ENCODE assay signal across 8 cellular contexts in the genomic region with DNA sequence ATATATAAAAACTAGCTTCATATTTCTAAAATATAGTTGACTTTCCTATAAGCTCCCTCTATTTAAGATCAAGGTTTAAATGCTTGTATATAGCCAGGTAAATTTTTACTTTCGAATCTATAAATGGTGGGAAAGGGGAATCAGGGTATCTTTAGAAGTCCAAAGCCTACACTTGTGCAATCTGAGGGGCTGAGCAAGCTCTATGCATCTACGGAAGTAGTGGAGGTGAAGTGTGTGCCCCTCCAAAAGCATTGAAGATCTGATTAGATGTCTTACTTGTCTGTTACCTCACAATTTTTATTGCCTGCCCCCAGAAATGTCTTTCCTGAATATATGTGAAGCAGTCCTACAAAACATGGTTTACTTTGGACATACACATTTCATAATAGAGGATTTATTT. TPM values are rescaled to one million over a fixed set of nuclear protein-coding genes. Genes with fewer than 3 reads are reported as not detected.
DNase-seq lines count a peak whose midpoint lies in the region; ATAC-seq and TF ChIP-seq lines count a peak whose summit lies in the region.

No MANE protein-coding gene starts in this region.

- peak overlapping the region; percentile 77 for H3K9ac ChIP-seq in OCI-LY1 (ENCODE audit: low read length)
- no peak overlapping the region for H3K9ac ChIP-seq in parathyroid adenoma
- H3K9ac ChIP-seq in mesendoderm (ENCODE audit: low read length) = no peak overlapping the region

- H4K20me1 ChIP-seq in OCI-LY1 (ENCODE audit: insufficient read depth, low read length) = no peaks in the 10 kb centered on the region

- no peak overlapping the region for H2BK5ac ChIP-seq in mesendoderm (ENCODE audit: low read length)

- peak overlapping the region; percentile 84 for H3K4me2 ChIP-seq in OCI-LY1 (ENCODE audit: low read length)
- peak overlapping the region; percentile 88 for H3K4me2 ChIP-seq in parathyroid adenoma (ENCODE audit: low read length)
- H3K4me2 ChIP-seq in mesendoderm (ENCODE audit: low read length) = no peak overlapping the region

- H2BK120ac ChIP-seq in mesendoderm (ENCODE audit: low read depth, low read length) = no peak overlapping the region

- no peak for DNase-seq in GM06990 (ENCODE audit: extremely low read depth, insufficient read length)
- DNase-seq in epithelial cell of proximal tubule (ENCODE audit: low read depth) = no peak
- no peak for DNase-seq in mesendoderm
- no peak for DNase-seq in stimulated activated CD4-positive, alpha-beta T cell treated with anti-CD3 and anti-CD28 coated beads, Interleukin-2, amount 100 ng/mL, for 24 hours
- no peak for DNase-seq in stimulated activated CD4-positive, alpha-beta T cell treated with anti-CD3 and anti-CD28 coated beads, Interleukin-12 subunit alpha, Interleukin-12 subunit beta, amount 100 ng/mL, for 4 hours

- H3K56ac ChIP-seq in mesendoderm (ENCODE audit: low read length) = no peak overlapping the region

- H3K36me3 ChIP-seq in GM06990 (ENCODE audit: control insufficient read depth, insufficient read depth, low read length) = no peaks in the 10 kb centered on the region
- 0 out of 2 replicates have a peak, but pooled peaks cover 3% of the 10 kb centered on the region for H3K36me3 ChIP-seq in OCI-LY1 (ENCODE audit: insufficient read depth, low read length)
- H3K36me3 ChIP-seq in parathyroid adenoma (ENCODE audit: control insufficient read depth, insufficient read depth, low read length) = no peaks in the 10 kb centered on the region
- H3K36me3 ChIP-seq in mesendoderm (ENCODE audit: control insufficient read depth, insufficient read depth, low read length) = no peaks in the 10 kb centered on the region

- no peak overlapping the region for H2AK5ac ChIP-seq in mesendoderm (ENCODE audit: low read length)

- no peak overlapping the region for H4K8ac ChIP-seq in mesendoderm (ENCODE audit: low read depth, low read length)

- no peak overlapping the region for H2AFZ ChIP-seq in OCI-LY1 (ENCODE audit: low read length)
- H2AFZ ChIP-seq in parathyroid adenoma = no peak overlapping the region

- H3F3A ChIP-seq in OCI-LY1 (ENCODE audit: insufficient read depth, low read length) = peaks cover 18% of the 10 kb centered on the region; the same call in 1 of the 2 replicates

- H3K27ac ChIP-seq in OCI-LY1 (ENCODE audit: low read depth, low read length, poor library complexity, severe bottlenecking) (peak overlapping the region; percentile 78), parathyroid adenoma (no peak overlapping the region), mesendoderm (ENCODE audit: low read depth, low read length) (no peak overlapping the region)

- H3K27me3 ChIP-seq in GM06990 (replicated peaks; ENCODE audit: control insufficient read depth, insufficient read depth, low read length) = no peaks in the 10 kb centered on the region
- no peaks in the 10 kb centered on the region for H3K27me3 ChIP-seq in OCI-LY1 (ENCODE audit: insufficient read depth, low read length)
- H3K27me3 ChIP-seq in parathyroid adenoma (ENCODE audit: control insufficient read depth, insufficient read depth, low read length) = no peaks in the 10 kb centered on the region
- H3K27me3 ChIP-seq in mesendoderm (ENCODE audit: insufficient read depth, low read length, poor library complexity) = peaks cover 2% of the 10 kb centered on the region

- TF ChIP-seq CTCF in GM06990 (IDR thresholded peaks at IDR 0.05; ENCODE audit: insufficient read depth, low read length, poor library complexity, severe bottlenecking) (no peak), OCI-LY1 (IDR thresholded peaks at IDR 0.05; ENCODE audit: low read length) (no peak), epithelial cell of proximal tubule (conservative IDR thresholded peaks at IDR 0.05; ENCODE audit: low read depth, low read length) (no peak), parathyroid adenoma (IDR thresholded peaks at IDR 0.05) (no peak)

- ATAC-seq in HG02798 (IDR thresholded peaks at IDR 0.05; ENCODE audit: poor library complexity, unreplicated experiment) = no peak

- no peak overlapping the region for H3K23ac ChIP-seq in mesendoderm (ENCODE audit: low read length)

- H3K9me2 ChIP-seq in OCI-LY1 (ENCODE audit: low read depth, low read length) = no peaks in the 10 kb centered on the region

- H3K4me3 ChIP-seq in GM06990 (replicated peaks; ENCODE audit: low read depth, low read length) = peak overlapping the region; percentile 93
- H3K4me3 ChIP-seq in OCI-LY1 (ENCODE audit: low read depth, low read length, poor library complexity, severe bottlenecking) = peak overlapping the region; percentile 72
- H3K4me3 ChIP-seq in epithelial cell of proximal tubule (ENCODE audit: low read depth, low read length) = peak overlapping the region; percentile 95
- peak overlapping the region; percentile 97 for H3K4me3 ChIP-seq in parathyroid adenoma (ENCODE audit: low read depth, low read length)
- H3K4me3 ChIP-seq in mesendoderm (ENCODE audit: low read length) = no peak overlapping the region

- no peak overlapping the region for H2BK15ac ChIP-seq in mesendoderm (replicated peaks; ENCODE audit: low read depth)

- no CpG with 5 or more reads among the region's 2 CpGs for WGBS in mesendoderm (ENCODE audit: extremely low coverage, insufficient coverage, low lambda C conversion rate)

- H3K18ac ChIP-seq in mesendoderm (ENCODE audit: low read length) = no peak overlapping the region

- H3K79me2 ChIP-seq in OCI-LY1 (ENCODE audit: insufficient read depth, low read length) (peaks cover 56% of the 10 kb centered on the region), parathyroid adenoma (peaks cover 27% of the 10 kb centered on the region), mesendoderm (ENCODE audit: control insufficient read depth, insufficient read depth, low read length) (peaks cover 12% of the 10 kb centered on the region)

- no peak overlapping the region for H3K4ac ChIP-seq in mesendoderm (ENCODE audit: low read depth, low read length)

- H3K79me1 ChIP-seq in mesendoderm (ENCODE audit: low read length) = peaks cover 5% of the 10 kb centered on the region

- H3K4me1 ChIP-seq in OCI-LY1 (ENCODE audit: insufficient read depth, low read length, severe bottlenecking) (peaks cover 52% of the 10 kb centered on the region), parathyroid adenoma (no peaks in the 10 kb centered on the region), mesendoderm (ENCODE audit: control insufficient read depth, low read depth, low read length) (peaks cover 2% of the 10 kb centered on the region)

- no peak overlapping the region for H4K5ac ChIP-seq in mesendoderm (ENCODE audit: low read length)

- H3K9me3 ChIP-seq in OCI-LY1 (ENCODE audit: low read length) (no peaks in the 10 kb centered on the region), parathyroid adenoma (ENCODE audit: control insufficient read depth, low read length) (no peaks in the 10 kb centered on the region)

RNA-seq across cellular contexts. Expression of a gene that starts 1.6 kb away (rescaled TPM):
- total RNA-seq in epithelial cell of proximal tubule = 12.2 and 19.6 TPM in 2 replicates
- 9.3 TPM for polyA plus RNA-seq in mesendoderm (2013, experiment 1 of 2)
- polyA plus RNA-seq in mesendoderm (2013, experiment 2 of 2) = 9.0 TPM
